8 cellular contexts compared by ENCODE assay signal in genomic region chr10:123995082-123995460, GRCh38.
DNase-seq lines count a peak whose midpoint lies in the region; ATAC-seq, FAIRE-seq and TF ChIP-seq lines count a peak whose summit lies in the region.

No MANE protein-coding gene starts in this region.

- H3K4me3 ChIP-seq in Peyer's patch (peak overlapping the region; percentile 4 to 39 (median 22)), gastroesophageal sphincter (peak overlapping the region in 1 of 2 donors; percentile 34), rectal smooth muscle tissue (ENCODE audit: low read length) (peak overlapping the region; percentile 44), thyroid gland (replicated peaks in 1 of 3) (peak overlapping the region in 1 of 3 donors; percentile 4)

- TF ChIP-seq CTCF in Peyer's patch (IDR thresholded peaks at IDR 0.05) = no peak
- no peak for TF ChIP-seq CTCF in gastroesophageal sphincter (IDR thresholded peaks at IDR 0.05)
- no peak for TF ChIP-seq CTCF in D721Med (IDR thresholded peaks at IDR 0.05; ENCODE audit: insufficient read depth, missing control alignments)
- no peak for TF ChIP-seq CTCF in thyroid gland (IDR thresholded peaks at IDR 0.05)

- H3K9me3 ChIP-seq in Peyer's patch (no peaks in the 10 kb centered on the region), gastroesophageal sphincter (no peaks in the 10 kb centered on the region), thyroid gland (no peaks in the 10 kb centered on the region)

- no peak overlapping the region for H3K9ac ChIP-seq in rectal smooth muscle tissue (ENCODE audit: low read length)

- intact Hi-C loops in thyroid gland (cut with DNase I) = loop anchor here (2.0 kb wide), 1 partner anchor 396 kb away; no protein-coding TSS in a partner anchor

- ATAC-seq in gastroesophageal sphincter = no peak

- no peak for TF ChIP-seq EP300 in gastroesophageal sphincter (IDR thresholded peaks at IDR 0.05)

- no peak for FAIRE-seq in D721Med (lab: Jason Lieb, UNC)

- H3K27me3 ChIP-seq in Peyer's patch (peaks cover 0 to 15% of the 10 kb centered on the region in 2 donors), gastroesophageal sphincter (peaks cover 29% of the 10 kb centered on the region), rectal smooth muscle tissue (ENCODE audit: control insufficient read depth, insufficient read depth, low read length) (no peaks in the 10 kb centered on the region), thyroid gland (peaks cover 5% of the 10 kb centered on the region)

- WGBS in gastroesophageal sphincter (ENCODE audit: low coverage in 1 of 2), 2 donors = 17 to 20% methylated on average over 5 to 9 of the region's 11 CpGs
- WGBS in thyroid gland, 2 donors = 37 to 38% methylated on average over 11 of the region's 11 CpGs

- H3K36me3 ChIP-seq in Peyer's patch = no peaks in the 10 kb centered on the region
- no peaks in the 10 kb centered on the region for H3K36me3 ChIP-seq in gastroesophageal sphincter
- H3K36me3 ChIP-seq in rectal smooth muscle tissue (ENCODE audit: control insufficient read depth, insufficient read depth, low read length) = no peaks in the 10 kb centered on the region
- H3K36me3 ChIP-seq in thyroid gland = no peaks in the 10 kb centered on the region

- TF ChIP-seq POLR2A in Peyer's patch (IDR thresholded peaks at IDR 0.05) = no peak
- no peak for TF ChIP-seq POLR2A in gastroesophageal sphincter (IDR thresholded peaks at IDR 0.05)
- TF ChIP-seq POLR2A in thyroid gland (IDR thresholded peaks at IDR 0.05) = no peak

- peak overlapping the region in 1 of 4 donors; percentile 55 for H3K27ac ChIP-seq in Peyer's patch
- H3K27ac ChIP-seq in gastroesophageal sphincter = peak overlapping the region in 3 of 4 donors; percentile 57 to 82 (median 69)
- H3K27ac ChIP-seq in rectal smooth muscle tissue (ENCODE audit: low read depth, low read length) = peak overlapping the region; percentile 12
- no peak overlapping the region for H3K27ac ChIP-seq in thyroid gland

- H3K4me1 ChIP-seq in Peyer's patch = peaks cover 0 to 25% (median 9%) of the 10 kb centered on the region in 4 donors
- H3K4me1 ChIP-seq in gastroesophageal sphincter = peaks cover 0 to 60% (median 16%) of the 10 kb centered on the region in 3 donors
- H3K4me1 ChIP-seq in rectal smooth muscle tissue (ENCODE audit: control insufficient read depth, insufficient read depth, low read length) = peaks cover 6% of the 10 kb centered on the region
- peaks cover 11 to 27% of the 10 kb centered on the region in 2 donors for H3K4me1 ChIP-seq in thyroid gland

- DNase-seq in Daoy (ENCODE audit: low read depth) (peak; percentile 63), Peyer's patch (peak in 2 of 3 donors; percentile 16 to 49), D721Med (ENCODE audit: insufficient read length, low spot score) (no peak), foreskin melanocyte (no peak), thyroid gland (no peak)
- no peak for DNase-seq in activated CD4-positive, alpha-beta T cell treated with anti-CD3 and anti-CD28 coated beads, Interleukin-2, amount 50 U/mL, for 4 hours

Comparison
In these comparisons a context has a peak if more than half of its experiments do, and no peak if none do; other contexts are left out.
1. DNase-seq: peak in Daoy (single experiment) and Peyer's patch (2 of 3); none in D721Med (single experiment), foreskin melanocyte (single experiment), thyroid gland (0 of 2) and activated CD4-positive, alpha-beta T cell treated with anti-CD3 and anti-CD28 coated beads, Interleukin-2, amount 50 U/mL, for 4 hours (0 of 2).
2. H3K27ac ChIP-seq: peak in gastroesophageal sphincter (3 of 4) and rectal smooth muscle tissue (single experiment); none in thyroid gland (0 of 3).